13 cellular contexts compared by ENCODE assay signal in the genomic region with DNA sequence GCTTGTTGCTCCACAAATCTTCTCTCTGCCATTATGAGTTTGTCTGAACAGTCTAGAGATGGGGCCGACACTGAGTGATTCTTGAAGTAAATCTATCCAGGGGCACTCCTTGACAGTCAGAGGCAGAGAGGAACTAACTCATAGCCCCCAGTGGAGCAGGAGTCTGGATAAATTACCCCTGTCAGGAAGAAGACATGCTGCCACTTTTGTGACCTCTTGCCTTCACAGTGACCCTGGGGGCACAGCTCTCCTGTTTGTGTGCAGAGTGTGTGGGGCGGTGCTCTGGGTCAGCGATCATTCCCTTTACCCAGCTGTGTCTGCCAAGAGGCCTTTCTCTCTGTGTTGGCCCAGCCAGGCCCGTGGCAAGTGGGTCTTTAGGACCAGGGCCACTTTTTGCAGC. TPM values are rescaled to one million over a fixed set of nuclear protein-coding genes. Genes with fewer than 3 reads are reported as not detected.
"Had no signal": no experiment of that assay in that cellular context is flagged by ENCODE, and none has a peak within 500 bp of the region (broad histone marks: within the 10 kb centered on the region; RNA-seq: fewer than 3 reads in every experiment).

No MANE protein-coding gene starts in this region.

- H3K9me3 Mint-ChIP-seq: activated naive CD4-positive, alpha-beta T cell treated with anti-CD3 and anti-CD28 coated beads, Interleukin-2, amount 50 U/mL, for 72 hours; activated T-cell treated with anti-CD3 and anti-CD28 coated beads, Interleukin-2, amount 50 U/mL, for 24 hours had no signal

- H3K36me3 Mint-ChIP-seq: activated naive CD4-positive, alpha-beta T cell treated with anti-CD3 and anti-CD28 coated beads, Interleukin-2, amount 50 U/mL, for 72 hours had no signal

- H3K27me3 Mint-ChIP-seq: activated T-cell treated with anti-CD3 and anti-CD28 coated beads, Interleukin-2, amount 50 U/mL, for 24 hours had no signal

- H3K27ac ChIP-seq: prostate gland, spleen had no signal

- H3K36me3 ChIP-seq: prostate gland, spleen had no signal

- H3K4me3 ChIP-seq: prostate gland, spleen had no signal

- DNase-seq: activated CD4-positive, alpha-beta T cell treated with anti-CD3 and anti-CD28 coated beads, Interleukin-2, amount 50 U/mL, for 4 hours; activated CD4-positive, CD25-positive, alpha-beta regulatory T cell treated with anti-CD3 and anti-CD28 coated beads, Interleukin-2, amount 50 U/mL, for 72 hours; activated gamma-delta T cell; activated T-cell treated with anti-CD3 and anti-CD28 coated beads, Interleukin-2, amount 50 U/mL, for 24 hours; left ventricle myocardium superior; mesenchymal stem cell; right cardiac atrium; spleen; SW 1271 had no signal

- H3K27me3 ChIP-seq: spleen had no signal

- H3K27ac Mint-ChIP-seq: activated naive CD4-positive, alpha-beta T cell treated with anti-CD3 and anti-CD28 coated beads, Interleukin-2, amount 50 U/mL, for 72 hours; activated T-cell treated with anti-CD3 and anti-CD28 coated beads, Interleukin-2, amount 50 U/mL, for 24 hours had no signal

- ATAC-seq: activated naive CD4-positive, alpha-beta T cell treated with anti-CD3 and anti-CD28 coated beads, Interleukin-2, amount 50 U/mL, for 72 hours; esophagus mucosa; left ventricle myocardium superior; right cardiac atrium had no signal

- H3K4me1 ChIP-seq: prostate gland had no signal

- H3K9me3 ChIP-seq: prostate gland, spleen had no signal

- H3K4me3 Mint-ChIP-seq: activated T-cell treated with anti-CD3 and anti-CD28 coated beads, Interleukin-2, amount 50 U/mL, for 24 hours had no signal

RNA-seq across cellular contexts. Expression of gene CORT, which starts 54.4 kb away (rescaled TPM):
- total RNA-seq: cardiac septum, left ventricle myocardium superior had no signal
